Comparison of ENCODE assay signal across 1 cellular context in the genomic region with DNA sequence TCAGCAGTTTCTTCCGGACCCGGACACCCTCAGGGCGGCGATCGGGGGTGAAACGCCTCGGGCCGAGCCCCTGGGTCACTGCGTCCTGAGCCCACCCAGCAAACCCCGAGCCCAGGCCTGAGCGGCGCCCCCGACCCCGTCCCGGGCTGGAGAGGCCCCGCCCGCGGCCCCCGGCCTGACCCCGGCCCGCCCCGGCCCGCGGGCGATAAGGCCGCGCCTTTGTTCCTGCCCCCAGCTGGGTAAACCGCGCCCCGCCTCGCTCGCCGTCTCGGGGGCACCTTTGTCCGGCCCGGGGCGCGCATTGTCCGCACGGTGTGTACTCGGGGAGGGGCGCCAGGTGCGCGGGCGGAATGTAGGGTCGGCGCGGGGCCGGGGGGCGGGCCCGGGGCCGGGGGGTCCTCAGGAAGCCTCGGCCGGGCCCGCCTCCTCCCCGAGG.
TF ChIP-seq lines count a peak whose summit lies in the region.

No MANE protein-coding gene starts in this region.

TF ChIP-seq in HepG2, 621 proteins besides CTCF, POLR2A, EP300 and RAD21 (continued from another document and continues in another):
- TF ChIP-seq, protein P1, sequence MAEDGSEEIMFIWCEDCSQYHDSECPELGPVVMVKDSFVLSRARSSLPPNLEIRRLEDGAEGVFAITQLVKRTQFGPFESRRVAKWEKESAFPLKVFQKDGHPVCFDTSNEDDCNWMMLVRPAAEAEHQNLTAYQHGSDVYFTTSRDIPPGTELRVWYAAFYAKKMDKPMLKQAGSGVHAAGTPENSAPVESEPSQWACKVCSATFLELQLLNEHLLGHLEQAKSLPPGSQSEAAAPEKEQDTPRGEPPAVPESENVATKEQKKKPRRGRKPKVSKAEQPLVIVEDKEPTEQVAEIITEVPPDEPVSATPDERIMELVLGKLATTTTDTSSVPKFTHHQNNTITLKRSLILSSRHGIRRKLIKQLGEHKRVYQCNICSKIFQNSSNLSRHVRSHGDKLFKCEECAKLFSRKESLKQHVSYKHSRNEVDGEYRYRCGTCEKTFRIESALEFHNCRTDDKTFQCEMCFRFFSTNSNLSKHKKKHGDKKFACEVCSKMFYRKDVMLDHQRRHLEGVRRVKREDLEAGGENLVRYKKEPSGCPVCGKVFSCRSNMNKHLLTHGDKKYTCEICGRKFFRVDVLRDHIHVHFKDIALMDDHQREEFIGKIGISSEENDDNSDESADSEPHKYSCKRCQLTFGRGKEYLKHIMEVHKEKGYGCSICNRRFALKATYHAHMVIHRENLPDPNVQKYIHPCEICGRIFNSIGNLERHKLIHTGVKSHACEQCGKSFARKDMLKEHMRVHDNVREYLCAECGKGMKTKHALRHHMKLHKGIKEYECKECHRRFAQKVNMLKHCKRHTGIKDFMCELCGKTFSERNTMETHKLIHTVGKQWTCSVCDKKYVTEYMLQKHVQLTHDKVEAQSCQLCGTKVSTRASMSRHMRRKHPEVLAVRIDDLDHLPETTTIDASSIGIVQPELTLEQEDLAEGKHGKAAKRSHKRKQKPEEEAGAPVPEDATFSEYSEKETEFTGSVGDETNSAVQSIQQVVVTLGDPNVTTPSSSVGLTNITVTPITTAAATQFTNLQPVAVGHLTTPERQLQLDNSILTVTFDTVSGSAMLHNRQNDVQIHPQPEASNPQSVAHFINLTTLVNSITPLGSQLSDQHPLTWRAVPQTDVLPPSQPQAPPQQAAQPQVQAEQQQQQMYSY (CRISPR knock-in tag; IDR thresholded peaks at IDR 0.05): no peak
- TF ChIP-seq NONO (IDR thresholded peaks at IDR 0.05) (no peak), NONO (CRISPR knock-in tag; conservative IDR thresholded peaks at IDR 0.05) (no peak), TP53 (CRISPR knock-in tag; conservative IDR thresholded peaks at IDR 0.05) (no peak), KLF6 (CRISPR knock-in tag; IDR thresholded peaks at IDR 0.05) (no peak), ZNF644 (CRISPR knock-in tag; IDR thresholded peaks at IDR 0.05; ENCODE audit: low read depth) (no peak), SP5 (CRISPR knock-in tag; IDR thresholded peaks at IDR 0.05; ENCODE audit: borderline replicate concordance, low read depth) (peak; percentile 55; the same call in 1 of the 2 replicates), CREM (IDR thresholded peaks at IDR 0.05) (no peak), CREM (CRISPR knock-in tag; IDR thresholded peaks at IDR 0.05) (no peak), SAP130 (CRISPR knock-in tag; IDR thresholded peaks at IDR 0.05; ENCODE audit: low read depth) (0 out of 2 replicates have a peak, but pooled peaks have one; percentile 5), NR1H2 (CRISPR knock-in tag; IDR thresholded peaks at IDR 0.05; ENCODE audit: borderline replicate concordance, low read depth) (no peak), MIER2 (CRISPR knock-in tag; IDR thresholded peaks at IDR 0.05) (no peak), SMARCE1 (IDR thresholded peaks at IDR 0.05; ENCODE audit: borderline replicate concordance) (no peak), ZKSCAN8 (CRISPR knock-in tag; IDR thresholded peaks at IDR 0.05; ENCODE audit: borderline replicate concordance) (no peak), TOPORS (CRISPR knock-in tag; IDR thresholded peaks at IDR 0.05) (no peak), ZIK1 (CRISPR knock-in tag; IDR thresholded peaks at IDR 0.05; ENCODE audit: borderline replicate concordance, low read depth) (no peak), ZFP1 (CRISPR knock-in tag; IDR thresholded peaks at IDR 0.05) (no peak), ARHGAP35 (CRISPR knock-in tag; IDR thresholded peaks at IDR 0.05; ENCODE audit: borderline replicate concordance) (no peak), MTA3 (CRISPR knock-in tag; IDR thresholded peaks at IDR 0.05) (no peak), KAT2B (IDR thresholded peaks at IDR 0.05; ENCODE audit: borderline replicate concordance, low read depth, low read length) (no peak), ZFY (CRISPR knock-in tag; IDR thresholded peaks at IDR 0.05) (no peak; the same call in 1 of the 2 replicates), MAFK (conservative IDR thresholded peaks at IDR 0.05 in 1 of 2, IDR thresholded peaks at IDR 0.05 in 1 of 2; ENCODE audit: low read length in 2 of 2) (no peak), NCOA1 (CRISPR knock-in tag; IDR thresholded peaks at IDR 0.05) (no peak), ATRX (CRISPR knock-in tag; IDR thresholded peaks at IDR 0.05; ENCODE audit: borderline replicate concordance) (no peak), FOXC1 (CRISPR knock-in tag; IDR thresholded peaks at IDR 0.05; ENCODE audit: borderline replicate concordance) (no peak), RXRB (CRISPR knock-in tag; IDR thresholded peaks at IDR 0.05; ENCODE audit: borderline replicate concordance) (no peak), SMYD3 (CRISPR knock-in tag; IDR thresholded peaks at IDR 0.05) (no peak), STAT5B (CRISPR knock-in tag; IDR thresholded peaks at IDR 0.05) (no peak), IKZF1 (IDR thresholded peaks at IDR 0.05) (no peak), ZNF616 (CRISPR knock-in tag; IDR thresholded peaks at IDR 0.05; ENCODE audit: low read depth) (no peak), ZNF496 (CRISPR knock-in tag; IDR thresholded peaks at IDR 0.05; ENCODE audit: insufficient replicate concordance) (no peak), KDM3A (CRISPR knock-in tag; IDR thresholded peaks at IDR 0.05; ENCODE audit: low read depth) (no peak), CAMTA2 (CRISPR knock-in tag; IDR thresholded peaks at IDR 0.05; ENCODE audit: borderline replicate concordance) (no peak), PLRG1 (conservative IDR thresholded peaks at IDR 0.05) (no peak), ZNF746 (CRISPR knock-in tag; IDR thresholded peaks at IDR 0.05) (no peak), SOX13 (IDR thresholded peaks at IDR 0.05) (peak; percentile 53; the same call in 1 of the 2 replicates), SOX13 (CRISPR knock-in tag; conservative IDR thresholded peaks at IDR 0.05 in 1 of 2, IDR thresholded peaks at IDR 0.05 in 1 of 2) (peak in 1 of 2 experiments; percentile 83; a peak in 2 of 4 replicates), ZNF317 (CRISPR knock-in tag; IDR thresholded peaks at IDR 0.05) (no peak), SIN3B (IDR thresholded peaks at IDR 0.05; ENCODE audit: low read length) (no peak), ZNF607 (CRISPR knock-in tag; IDR thresholded peaks at IDR 0.05; ENCODE audit: borderline replicate concordance) (no peak)
- TF ChIP-seq, protein P2, sequence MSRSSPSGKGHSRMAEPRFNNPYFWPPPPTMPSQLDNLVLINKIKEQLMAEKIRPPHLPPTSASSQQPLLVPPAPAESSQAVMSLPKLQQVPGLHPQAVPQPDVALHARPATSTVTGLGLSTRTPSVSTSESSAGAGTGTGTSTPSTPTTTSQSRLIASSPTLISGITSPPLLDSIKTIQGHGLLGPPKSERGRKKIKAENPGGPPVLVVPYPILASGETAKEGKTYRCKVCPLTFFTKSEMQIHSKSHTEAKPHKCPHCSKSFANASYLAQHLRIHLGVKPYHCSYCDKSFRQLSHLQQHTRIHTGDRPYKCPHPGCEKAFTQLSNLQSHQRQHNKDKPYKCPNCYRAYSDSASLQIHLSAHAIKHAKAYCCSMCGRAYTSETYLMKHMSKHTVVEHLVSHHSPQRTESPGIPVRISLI (CRISPR knock-in tag; IDR thresholded peaks at IDR 0.05; ENCODE audit: borderline replicate concordance): no peak
- TF ChIP-seq, protein P3, sequence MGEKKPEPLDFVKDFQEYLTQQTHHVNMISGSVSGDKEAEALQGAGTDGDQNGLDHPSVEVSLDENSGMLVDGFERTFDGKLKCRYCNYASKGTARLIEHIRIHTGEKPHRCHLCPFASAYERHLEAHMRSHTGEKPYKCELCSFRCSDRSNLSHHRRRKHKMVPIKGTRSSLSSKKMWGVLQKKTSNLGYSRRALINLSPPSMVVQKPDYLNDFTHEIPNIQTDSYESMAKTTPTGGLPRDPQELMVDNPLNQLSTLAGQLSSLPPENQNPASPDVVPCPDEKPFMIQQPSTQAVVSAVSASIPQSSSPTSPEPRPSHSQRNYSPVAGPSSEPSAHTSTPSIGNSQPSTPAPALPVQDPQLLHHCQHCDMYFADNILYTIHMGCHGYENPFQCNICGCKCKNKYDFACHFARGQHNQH (CRISPR knock-in tag; IDR thresholded peaks at IDR 0.05): no peak
- TF ChIP-seq, protein P4, sequence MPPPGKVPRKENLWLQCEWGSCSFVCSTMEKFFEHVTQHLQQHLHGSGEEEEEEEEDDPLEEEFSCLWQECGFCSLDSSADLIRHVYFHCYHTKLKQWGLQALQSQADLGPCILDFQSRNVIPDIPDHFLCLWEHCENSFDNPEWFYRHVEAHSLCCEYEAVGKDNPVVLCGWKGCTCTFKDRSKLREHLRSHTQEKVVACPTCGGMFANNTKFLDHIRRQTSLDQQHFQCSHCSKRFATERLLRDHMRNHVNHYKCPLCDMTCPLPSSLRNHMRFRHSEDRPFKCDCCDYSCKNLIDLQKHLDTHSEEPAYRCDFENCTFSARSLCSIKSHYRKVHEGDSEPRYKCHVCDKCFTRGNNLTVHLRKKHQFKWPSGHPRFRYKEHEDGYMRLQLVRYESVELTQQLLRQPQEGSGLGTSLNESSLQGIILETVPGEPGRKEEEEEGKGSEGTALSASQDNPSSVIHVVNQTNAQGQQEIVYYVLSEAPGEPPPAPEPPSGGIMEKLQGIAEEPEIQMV (CRISPR knock-in tag; IDR thresholded peaks at IDR 0.05; ENCODE audit: low read depth): no peak
- TF ChIP-seq, protein P5, sequence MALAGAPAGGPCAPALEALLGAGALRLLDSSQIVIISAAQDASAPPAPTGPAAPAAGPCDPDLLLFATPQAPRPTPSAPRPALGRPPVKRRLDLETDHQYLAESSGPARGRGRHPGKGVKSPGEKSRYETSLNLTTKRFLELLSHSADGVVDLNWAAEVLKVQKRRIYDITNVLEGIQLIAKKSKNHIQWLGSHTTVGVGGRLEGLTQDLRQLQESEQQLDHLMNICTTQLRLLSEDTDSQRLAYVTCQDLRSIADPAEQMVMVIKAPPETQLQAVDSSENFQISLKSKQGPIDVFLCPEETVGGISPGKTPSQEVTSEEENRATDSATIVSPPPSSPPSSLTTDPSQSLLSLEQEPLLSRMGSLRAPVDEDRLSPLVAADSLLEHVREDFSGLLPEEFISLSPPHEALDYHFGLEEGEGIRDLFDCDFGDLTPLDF (CRISPR knock-in tag; IDR thresholded peaks at IDR 0.05): no peak
- TF ChIP-seq, protein P6, sequence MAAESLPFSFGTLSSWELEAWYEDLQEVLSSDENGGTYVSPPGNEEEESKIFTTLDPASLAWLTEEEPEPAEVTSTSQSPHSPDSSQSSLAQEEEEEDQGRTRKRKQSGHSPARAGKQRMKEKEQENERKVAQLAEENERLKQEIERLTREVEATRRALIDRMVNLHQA (CRISPR knock-in tag; IDR thresholded peaks at IDR 0.05): no peak
- TF ChIP-seq, protein P7, sequence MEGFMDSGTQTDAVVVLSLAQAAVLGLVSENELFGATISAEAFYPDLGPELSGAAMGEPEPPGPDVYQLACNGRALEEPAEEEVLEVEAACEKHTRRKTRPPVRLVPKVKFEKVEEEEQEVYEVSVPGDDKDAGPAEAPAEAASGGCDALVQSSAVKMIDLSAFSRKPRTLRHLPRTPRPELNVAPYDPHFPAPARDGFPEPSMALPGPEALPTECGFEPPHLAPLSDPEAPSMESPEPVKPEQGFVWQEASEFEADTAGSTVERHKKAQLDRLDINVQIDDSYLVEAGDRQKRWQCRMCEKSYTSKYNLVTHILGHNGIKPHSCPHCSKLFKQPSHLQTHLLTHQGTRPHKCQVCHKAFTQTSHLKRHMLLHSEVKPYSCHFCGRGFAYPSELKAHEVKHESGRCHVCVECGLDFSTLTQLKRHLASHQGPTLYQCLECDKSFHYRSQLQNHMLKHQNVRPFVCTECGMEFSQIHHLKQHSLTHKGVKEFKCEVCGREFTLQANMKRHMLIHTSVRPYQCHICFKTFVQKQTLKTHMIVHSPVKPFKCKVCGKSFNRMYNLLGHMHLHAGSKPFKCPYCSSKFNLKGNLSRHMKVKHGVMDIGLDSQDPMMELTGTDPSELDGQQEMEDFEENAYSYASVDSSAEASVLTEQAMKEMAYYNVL (CRISPR knock-in tag; IDR thresholded peaks at IDR 0.05; ENCODE audit: borderline replicate concordance): no peak
- TF ChIP-seq, protein P8, sequence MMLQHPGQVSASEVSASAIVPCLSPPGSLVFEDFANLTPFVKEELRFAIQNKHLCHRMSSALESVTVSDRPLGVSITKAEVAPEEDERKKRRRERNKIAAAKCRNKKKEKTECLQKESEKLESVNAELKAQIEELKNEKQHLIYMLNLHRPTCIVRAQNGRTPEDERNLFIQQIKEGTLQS (CRISPR knock-in tag; IDR thresholded peaks at IDR 0.05): no peak
- TF ChIP-seq, protein P9, sequence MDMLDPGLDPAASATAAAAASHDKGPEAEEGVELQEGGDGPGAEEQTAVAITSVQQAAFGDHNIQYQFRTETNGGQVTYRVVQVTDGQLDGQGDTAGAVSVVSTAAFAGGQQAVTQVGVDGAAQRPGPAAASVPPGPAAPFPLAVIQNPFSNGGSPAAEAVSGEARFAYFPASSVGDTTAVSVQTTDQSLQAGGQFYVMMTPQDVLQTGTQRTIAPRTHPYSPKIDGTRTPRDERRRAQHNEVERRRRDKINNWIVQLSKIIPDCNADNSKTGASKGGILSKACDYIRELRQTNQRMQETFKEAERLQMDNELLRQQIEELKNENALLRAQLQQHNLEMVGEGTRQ (IDR thresholded peaks at IDR 0.05; ENCODE audit: low read depth, low read length): no peak
- TF ChIP-seq, protein P9 (CRISPR knock-in tag; IDR thresholded peaks at IDR 0.05; ENCODE audit: borderline replicate concordance): no peak
- TF ChIP-seq, protein P10, sequence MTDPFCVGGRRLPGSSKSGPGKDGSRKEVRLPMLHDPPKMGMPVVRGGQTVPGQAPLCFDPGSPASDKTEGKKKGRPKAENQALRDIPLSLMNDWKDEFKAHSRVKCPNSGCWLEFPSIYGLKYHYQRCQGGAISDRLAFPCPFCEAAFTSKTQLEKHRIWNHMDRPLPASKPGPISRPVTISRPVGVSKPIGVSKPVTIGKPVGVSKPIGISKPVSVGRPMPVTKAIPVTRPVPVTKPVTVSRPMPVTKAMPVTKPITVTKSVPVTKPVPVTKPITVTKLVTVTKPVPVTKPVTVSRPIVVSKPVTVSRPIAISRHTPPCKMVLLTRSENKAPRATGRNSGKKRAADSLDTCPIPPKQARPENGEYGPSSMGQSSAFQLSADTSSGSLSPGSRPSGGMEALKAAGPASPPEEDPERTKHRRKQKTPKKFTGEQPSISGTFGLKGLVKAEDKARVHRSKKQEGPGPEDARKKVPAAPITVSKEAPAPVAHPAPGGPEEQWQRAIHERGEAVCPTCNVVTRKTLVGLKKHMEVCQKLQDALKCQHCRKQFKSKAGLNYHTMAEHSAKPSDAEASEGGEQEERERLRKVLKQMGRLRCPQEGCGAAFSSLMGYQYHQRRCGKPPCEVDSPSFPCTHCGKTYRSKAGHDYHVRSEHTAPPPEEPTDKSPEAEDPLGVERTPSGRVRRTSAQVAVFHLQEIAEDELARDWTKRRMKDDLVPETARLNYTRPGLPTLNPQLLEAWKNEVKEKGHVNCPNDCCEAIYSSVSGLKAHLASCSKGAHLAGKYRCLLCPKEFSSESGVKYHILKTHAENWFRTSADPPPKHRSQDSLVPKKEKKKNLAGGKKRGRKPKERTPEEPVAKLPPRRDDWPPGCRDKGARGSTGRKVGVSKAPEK (CRISPR knock-in tag; IDR thresholded peaks at IDR 0.05; ENCODE audit: borderline replicate concordance): no peak
